8 cellular contexts compared by ENCODE assay signal in the genomic region with DNA sequence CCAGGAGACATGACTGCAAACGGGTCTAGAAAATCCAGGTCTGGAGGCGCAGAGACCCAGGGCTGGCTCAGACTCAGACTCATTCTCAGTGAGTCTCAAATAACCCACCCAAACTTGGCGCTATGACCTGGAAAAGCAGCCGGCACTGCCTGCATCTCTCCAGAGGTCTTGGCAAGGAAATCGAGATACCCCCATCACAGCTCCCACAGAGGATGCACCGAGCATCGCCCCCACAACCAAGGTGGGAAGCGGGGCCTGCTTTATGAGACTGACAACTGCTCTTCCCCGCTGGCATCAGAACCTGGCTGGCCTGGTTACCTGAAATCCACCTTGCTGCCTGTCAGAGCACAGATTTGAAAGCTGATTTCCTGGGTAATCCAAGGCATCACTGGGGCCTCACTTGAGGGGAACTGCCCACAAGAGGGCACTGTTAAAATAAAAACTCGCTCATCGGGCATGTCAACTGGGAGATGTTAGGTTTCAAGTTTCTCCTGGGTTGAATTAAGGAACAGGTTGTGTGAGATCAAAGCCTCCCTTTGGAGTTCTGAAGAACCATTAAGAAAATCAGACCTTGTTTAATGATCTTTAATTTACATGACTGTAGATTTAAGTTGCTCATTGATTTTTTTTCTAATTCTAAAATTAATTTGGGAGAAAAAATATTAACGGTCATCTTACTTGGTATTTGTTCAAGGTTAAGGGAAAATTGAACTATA. TPM values are rescaled to one million over a fixed set of nuclear protein-coding genes. Genes with fewer than 3 reads are reported as not detected.
DNase-seq lines count a peak whose midpoint lies in the region; ATAC-seq and TF ChIP-seq lines count a peak whose summit lies in the region.

No MANE protein-coding gene starts in this region.

- no peaks in the 10 kb centered on the region for H3K36me3 Mint-ChIP-seq in endothelial cell (ENCODE audit: low read depth, unreplicated experiment)

- DNase-seq in Right ventricle myocardium superior (no peak), cardiac septum (ENCODE audit: low spot score) (no peak), OCI-M1 (lab: John Stamatoyannopoulos, UW) (peak; percentile 57), endothelial cell (ENCODE audit: low spot score) (peak; percentile 53), mucosa of descending colon (peak in 2 of 3 donors; percentile 50 to 77), DMS79 (lab: John Stamatoyannopoulos, UW) (no peak)

- no peaks in the 10 kb centered on the region for H3K9me3 Mint-ChIP-seq in endothelial cell (ENCODE audit: unreplicated experiment)

- no peaks in the 10 kb centered on the region for H3K36me3 ChIP-seq in mucosa of descending colon (ENCODE audit: low read depth)

- no peak overlapping the region for H3K4me3 ChIP-seq in mucosa of descending colon

- no peak overlapping the region for H3K4me3 Mint-ChIP-seq in endothelial cell (ENCODE audit: unreplicated experiment)

- TF ChIP-seq RAD21 in Ishikawa (IDR thresholded peaks at IDR 0.05; ENCODE audit: low read depth): peak; percentile 65

- intact Hi-C loops in Right ventricle myocardium superior (cut with DNase I): loop anchor here (5.0 to 10.0 kb wide), 2 partner anchors 119 to 247 kb away; no protein-coding TSS in a partner anchor
- intact Hi-C loops in cardiac septum (cut with DNase I): loop anchor here (5.0 kb wide), 1 partner anchor 244 kb away; no protein-coding TSS in a partner anchor
- intact Hi-C loops in mucosa of descending colon (cut with DNase I, micrococcal nuclease): loop anchor here in 1 of 2 donors (10.0 kb wide), 1 partner anchor 47 kb away; no protein-coding TSS in a partner anchor

- ATAC-seq in Right ventricle myocardium superior (ENCODE audit: poor library complexity) (peak; percentile 75), mucosa of descending colon (peak; percentile 90), HG03354 (IDR thresholded peaks at IDR 0.05; ENCODE audit: poor library complexity, severe bottlenecking, unreplicated experiment) (no peak)

- no peak overlapping the region for H3K27ac Mint-ChIP-seq in endothelial cell (ENCODE audit: unreplicated experiment)

- H3K9me3 ChIP-seq in mucosa of descending colon: no peaks in the 10 kb centered on the region

- H3K27me3 Mint-ChIP-seq in endothelial cell (ENCODE audit: unreplicated experiment): peaks cover 1% of the 10 kb centered on the region

- H3K4me1 Mint-ChIP-seq in endothelial cell (ENCODE audit: unreplicated experiment): peaks cover 21% of the 10 kb centered on the region

- peak; percentile 61 for TF ChIP-seq CTCF in endothelial cell (IDR thresholded peaks at IDR 0.05; ENCODE audit: unreplicated experiment)
- TF ChIP-seq CTCF in mucosa of descending colon (IDR thresholded peaks at IDR 0.05): no peak

- TF ChIP-seq EP300 in Ishikawa (IDR thresholded peaks at IDR 0.05; ENCODE audit: borderline replicate concordance): no peak

- H3K4me1 ChIP-seq in mucosa of descending colon (ENCODE audit: low read depth): no peaks in the 10 kb centered on the region

TF ChIP-seq in Ishikawa, 13 proteins besides CTCF, POLR2A, EP300 and RAD21:
- TF ChIP-seq REST (IDR thresholded peaks at IDR 0.05; ENCODE audit: low read depth) (no peak), NFIC (IDR thresholded peaks at IDR 0.05) (no peak)

RNA-seq across cellular contexts. Expression of gene KIF16B, which starts 55.0 kb away (rescaled TPM):
- total RNA-seq in Right ventricle myocardium superior (18.3 TPM), cardiac septum (19.7 TPM), endothelial cell (ENCODE audit: unreplicated experiment) (10.5 TPM), mucosa of descending colon (10 to 100 TPM; 48.5 to 81.7 (median 65.1) TPM)

Comparison
In these comparisons a context has a peak if more than half of its experiments do, and no peak if none do; other contexts are left out.
1. DNase-seq: peak in OCI-M1 (single experiment), endothelial cell (single experiment) and mucosa of descending colon (2 of 3); none in Right ventricle myocardium superior (single experiment), cardiac septum (single experiment) and DMS79 (single experiment).